Comparison of ENCODE assay signal across 25 cellular contexts in genomic region chr4:128980816-128981326, GRCh38.
A peak's percentile ranks its signal among the peaks of the same experiment; 100 is the strongest.
DNase-seq lines count a peak whose midpoint lies in the region; ATAC-seq and TF ChIP-seq lines count a peak whose summit lies in the region.
"Had no signal": no experiment of that assay in that cellular context is flagged by ENCODE, and none has a peak within 500 bp of the region (broad histone marks: within the 10 kb centered on the region; RNA-seq: fewer than 3 reads in every experiment).

No MANE protein-coding gene starts in this region.

- ATAC-seq in SK-N-SH treated with all-trans-retinoic acid at 6 μM for 48 hours (peak; percentile 48; the same call in 2 of the 3 replicates), GM18519 (IDR thresholded peaks at IDR 0.05; ENCODE audit: low FRiP score, unreplicated experiment) (no peak), GM19455 (IDR thresholded peaks at IDR 0.05; ENCODE audit: unreplicated experiment) (no peak)
- ATAC-seq: GM12878, HCT116, Panc1 had no signal

- peak; percentile 29 for DNase-seq in NCI-H1092 treated with DMSO at 0.1 percent for 48 hours (lab: John Stamatoyannopoulos, UW)
- DNase-seq in NCI-H1092 (lab: John Stamatoyannopoulos, UW), result no peak
- DNase-seq in DMS53 treated with DMSO at 0.1 percent for 48 hours (lab: John Stamatoyannopoulos, UW; ENCODE audit: unreplicated experiment), result peak; percentile 16
- DNase-seq in NCI-H2171 treated with DMSO at 0.1 percent for 48 hours (lab: John Stamatoyannopoulos, UW), result peak; percentile 57
- no peak for DNase-seq in T-helper 1 cell
- DNase-seq: 8988T; ACHN; BE2C; CD8-positive, alpha-beta memory T cell; EL; GDM1; Karpas-422; MV-4-11; NCI-H1417 treated with DMSO at 0.1 percent for 48 hours; NCI-H187 treated with DMSO at 0.1 percent for 48 hours; NCI-H446 treated with DMSO at 0.1 percent for 48 hours; NCI-H774; SHP77 treated with DMSO at 0.1 percent for 48 hours; T-helper 2 cell had no signal

TF ChIP-seq in SK-N-SH treated with all-trans-retinoic acid at 6 μM for 48 hours, 23 proteins besides CTCF, POLR2A, EP300 and RAD21:
- TF ChIP-seq RARB (CRISPR knock-in tag; IDR thresholded peaks at IDR 0.05) (no peak), ZNF70 (CRISPR knock-in tag; IDR thresholded peaks at IDR 0.05) (no peak), ISL1 (CRISPR knock-in tag; IDR thresholded peaks at IDR 0.05) (peak; percentile 69), TOX (CRISPR knock-in tag; IDR thresholded peaks at IDR 0.05; ENCODE audit: borderline replicate concordance) (no peak), ARNTL (CRISPR knock-in tag; IDR thresholded peaks at IDR 0.05; ENCODE audit: borderline replicate concordance, low read depth) (no peak), ZNF8 (CRISPR knock-in tag; IDR thresholded peaks at IDR 0.05) (no peak), SNAI2 (CRISPR knock-in tag; IDR thresholded peaks at IDR 0.05) (no peak), ESRRG (CRISPR knock-in tag; IDR thresholded peaks at IDR 0.05) (no peak), GLIS3 (CRISPR knock-in tag; IDR thresholded peaks at IDR 0.05) (no peak), CREB5 (CRISPR knock-in tag; IDR thresholded peaks at IDR 0.05; ENCODE audit: low read depth) (0 out of 2 replicates have a peak, but pooled peaks have one; percentile 7), PATZ1 (CRISPR knock-in tag; IDR thresholded peaks at IDR 0.05; ENCODE audit: borderline replicate concordance) (no peak), CSRNP3 (CRISPR knock-in tag; IDR thresholded peaks at IDR 0.05) (no peak), TCF4 (CRISPR knock-in tag; IDR thresholded peaks at IDR 0.05; ENCODE audit: borderline replicate concordance) (peak; percentile 17; the same call in 1 of the 2 replicates), ZNF565 (CRISPR knock-in tag; conservative IDR thresholded peaks at IDR 0.05; ENCODE audit: low read depth) (no peak), ZC3H10 (CRISPR knock-in tag; IDR thresholded peaks at IDR 0.05) (no peak), BACH2 (CRISPR knock-in tag; IDR thresholded peaks at IDR 0.05; ENCODE audit: borderline replicate concordance) (no peak), OSR1 (CRISPR knock-in tag; IDR thresholded peaks at IDR 0.05) (no peak), POU6F1 (CRISPR knock-in tag; IDR thresholded peaks at IDR 0.05; ENCODE audit: borderline replicate concordance, low read depth) (no peak), TSHZ2 (CRISPR knock-in tag; IDR thresholded peaks at IDR 0.05) (no peak), ZFP3 (CRISPR knock-in tag; IDR thresholded peaks at IDR 0.05) (no peak), PPARA (CRISPR knock-in tag; IDR thresholded peaks at IDR 0.05; ENCODE audit: borderline replicate concordance) (no peak), CSDC2 (CRISPR knock-in tag; IDR thresholded peaks at IDR 0.05) (no peak)

Comparison
In these comparisons a context has a peak if more than half of its experiments do, and no peak if none do; other contexts are left out.
1. DNase-seq: peak in NCI-H1092 treated with DMSO at 0.1 percent for 48 hours (single experiment), DMS53 treated with DMSO at 0.1 percent for 48 hours (single experiment) and NCI-H2171 treated with DMSO at 0.1 percent for 48 hours (single experiment); none in NCI-H1092 (single experiment) and T-helper 1 cell (0 of 5).